ENCODE assay signal across 15 cellular contexts in genomic region chr11:1518301-1518700, GRCh38. TPM values are rescaled to one million over a fixed set of nuclear protein-coding genes. Genes with fewer than 3 reads are reported as not detected.
DNase-seq lines count a peak whose midpoint lies in the region; ATAC-seq and TF ChIP-seq lines count a peak whose summit lies in the region.
"Had no signal": no experiment of that assay in that cellular context is flagged by ENCODE, and none has a peak within 500 bp of the region (broad histone marks: within the 10 kb centered on the region; RNA-seq: fewer than 3 reads in every experiment).

No MANE protein-coding gene starts in this region.

- H3K27ac ChIP-seq in right atrium auricular region = no peak overlapping the region
- H3K27ac ChIP-seq in BLaER1 treated with 17β-estradiol and CSF1 and Interleukin-3, amounts not matched to agents 10 nM and 100 nM = no peak overlapping the region
- no peak overlapping the region for H3K27ac ChIP-seq in spleen

- H3K9ac ChIP-seq in BLaER1 treated with 17β-estradiol and CSF1 and Interleukin-3, amounts not matched to agents 10 nM and 100 nM = no peak overlapping the region

- H3K27me3 ChIP-seq in right atrium auricular region (no peaks in the 10 kb centered on the region), spleen (replicated peaks in 1 of 7) (no peaks in the 10 kb centered on the region)
- H3K27me3 ChIP-seq in BLaER1 treated with 17β-estradiol and CSF1 and Interleukin-3, amounts not matched to agents 10 nM and 100 nM = peaks cover 0 to 4% (median 0%) of the 10 kb centered on the region in 11 experiments; a peak in 2 of 22 replicates

- CTCF ChIA-PET in activated CD8-positive, alpha-beta memory T cell treated with anti-CD3 and anti-CD28 coated beads, Interleukin-2, amount 10 ng/mL, durations not matched to agents 7 days and 5 days (lab: Charles Lee) = no interaction called here

- no peak overlapping the region for H3K4me3 Mint-ChIP-seq in activated CD8-positive, alpha-beta memory T cell treated with anti-CD3 and anti-CD28 coated beads, Interleukin-2, amount 10 ng/mL, durations not matched to agents 7 days and 5 days
- H3K4me3 Mint-ChIP-seq: CD4-positive, alpha-beta T cell; HFFc6 had no signal

- peak overlapping the region; percentile 7 to 94 (median 67); a peak in 14 of 22 replicates for H3K4me2 ChIP-seq in BLaER1 treated with 17β-estradiol and CSF1 and Interleukin-3, amounts not matched to agents 10 nM and 100 nM

- peaks cover 1% of the 10 kb centered on the region for H3K36me3 Mint-ChIP-seq in activated CD8-positive, alpha-beta memory T cell treated with anti-CD3 and anti-CD28 coated beads, Interleukin-2, amount 10 ng/mL, durations not matched to agents 7 days and 5 days

- WGBS in spleen, 5 donors = 93 to 97% (median 94%) methylated on average over 23 of the region's 23 CpGs

- TF ChIP-seq POLR2A in spleen (IDR thresholded peaks at IDR 0.05) = no peak

- no peak overlapping the region for H3K4me3 ChIP-seq in right atrium auricular region
- no peak overlapping the region for H3K4me3 ChIP-seq in BLaER1 treated with 17β-estradiol and CSF1 and Interleukin-3, amounts not matched to agents 10 nM and 100 nM
- no peak overlapping the region for H3K4me3 ChIP-seq in spleen
- H3K4me3 ChIP-seq: GM12878 had no signal

- ATAC-seq in left cardiac atrium = no peak
- no peak for ATAC-seq in left ventricle myocardium superior
- no peak for ATAC-seq in activated CD8-positive, alpha-beta memory T cell treated with anti-CD3 and anti-CD28 coated beads, Interleukin-2, amount 10 ng/mL, durations not matched to agents 7 days and 5 days
- ATAC-seq: GM12878 had no signal

- DNase-seq in left cardiac atrium (peak; percentile 17), right atrium auricular region (ENCODE audit: low spot score) (no peak), left ventricle myocardium superior (peak; percentile 23), spleen (peak; percentile 67), COLO829 (ENCODE audit: low spot score) (no peak)
- DNase-seq in activated CD8-positive, alpha-beta memory T cell treated with anti-CD3 and anti-CD28 coated beads, Interleukin-2, amount 10 ng/mL, durations not matched to agents 7 days and 5 days = no peak
- DNase-seq: 8988T; AML-193; C1 segment of cervical spinal cord; CD4-positive, alpha-beta T cell; DMS79; HCEC 1CT; HFFc6 had no signal

- H3K9me3 ChIP-seq in right atrium auricular region (no peaks in the 10 kb centered on the region), spleen (no peaks in the 10 kb centered on the region)
- H3K9me3 ChIP-seq in BLaER1 treated with 17β-estradiol and CSF1 and Interleukin-3, amounts not matched to agents 10 nM and 100 nM (replicated peaks in 1 of 11) = no peaks in the 10 kb centered on the region

- H4K20me1 ChIP-seq in BLaER1 treated with 17β-estradiol and CSF1 and Interleukin-3, amounts not matched to agents 10 nM and 100 nM = peaks cover 100% of the 10 kb centered on the region in 11 experiments

- H3K9me3 Mint-ChIP-seq in activated CD8-positive, alpha-beta memory T cell treated with anti-CD3 and anti-CD28 coated beads, Interleukin-2, amount 10 ng/mL, durations not matched to agents 7 days and 5 days (ENCODE audit: low read depth) = no peaks in the 10 kb centered on the region
- H3K9me3 Mint-ChIP-seq: CD4-positive, alpha-beta T cell; HFFc6 had no signal

- peaks cover 8% of the 10 kb centered on the region for H3K4me1 Mint-ChIP-seq in activated CD8-positive, alpha-beta memory T cell treated with anti-CD3 and anti-CD28 coated beads, Interleukin-2, amount 10 ng/mL, durations not matched to agents 7 days and 5 days

- TF ChIP-seq CTCF in right atrium auricular region (IDR thresholded peaks at IDR 0.05) (no peak), spleen (IDR thresholded peaks at IDR 0.05 in 8 of 11, conservative IDR thresholded peaks at IDR 0.05 in 3 of 11) (no peak)

- intact Hi-C loops in left cardiac atrium (cut with DNase I) = loop anchor here in 1 of 2 donors (10.0 kb wide), 2 partner anchors 64 to 184 kb away; no protein-coding TSS in a partner anchor
- intact Hi-C loops in left ventricle myocardium superior (cut with micrococcal nuclease) = no loop called here
- intact Hi-C loops in spleen (cut with DNase I; ENCODE audit: low total_unique reads) = loop anchor here (5.0 kb wide), 1 partner anchor 316 kb away; no protein-coding TSS in a partner anchor

- H3K36me3 ChIP-seq in right atrium auricular region (no peaks in the 10 kb centered on the region), spleen (peaks cover 0 to 15% (median 0%) of the 10 kb centered on the region in 6 donors)
- H3K36me3 ChIP-seq in BLaER1 treated with 17β-estradiol and CSF1 and Interleukin-3, amounts not matched to agents 10 nM and 100 nM = peaks cover 0 to 16% (median 0%) of the 10 kb centered on the region in 11 experiments; a peak in 1 of 22 replicates

- no peak overlapping the region for H3K27ac Mint-ChIP-seq in activated CD8-positive, alpha-beta memory T cell treated with anti-CD3 and anti-CD28 coated beads, Interleukin-2, amount 10 ng/mL, durations not matched to agents 7 days and 5 days
- H3K27ac Mint-ChIP-seq: HFFc6 had no signal

- H3K27me3 Mint-ChIP-seq in activated CD8-positive, alpha-beta memory T cell treated with anti-CD3 and anti-CD28 coated beads, Interleukin-2, amount 10 ng/mL, durations not matched to agents 7 days and 5 days = no peaks in the 10 kb centered on the region
- H3K27me3 Mint-ChIP-seq: CD4-positive, alpha-beta T cell had no signal

- peaks cover 0 to 82% of the 10 kb centered on the region in 2 donors for H3K4me1 ChIP-seq in right atrium auricular region
- H3K4me1 ChIP-seq in BLaER1 treated with 17β-estradiol and CSF1 and Interleukin-3, amounts not matched to agents 10 nM and 100 nM = peaks cover 81 to 100% (median 100%) of the 10 kb centered on the region in 10 experiments
- H3K4me1 ChIP-seq in spleen = peaks cover 34 to 98% (median 75%) of the 10 kb centered on the region in 6 donors

RNA-seq across cellular contexts. Expression of gene MOB2, which starts 31.7 kb away (rescaled TPM):
- total RNA-seq in left cardiac atrium = 10 to 100 TPM; 36.6 to 44.0 TPM
- total RNA-seq in right atrium auricular region = 10 to 100 TPM; 22.0 to 27.9 TPM
- 52.8 TPM for total RNA-seq in left ventricle myocardium superior
- 10 to 100 TPM; 28.1 to 49.8 (median 42.3) TPM for total RNA-seq in spleen
- 10 to 100 TPM; 30.5 to 51.5 (median 32.6) TPM for polyA plus RNA-seq in spleen
- 10 to 100 TPM; 34.1 to 34.7 TPM for total RNA-seq in activated CD8-positive, alpha-beta memory T cell treated with anti-CD3 and anti-CD28 coated beads, Interleukin-2, amount 10 ng/mL, durations not matched to agents 7 days and 5 days

RNA-seq across cellular contexts. Expression of gene DUSP8, which starts 53.8 kb away (rescaled TPM):
- total RNA-seq in left cardiac atrium = 10 to 100 TPM in 1 of 2 donors, 1 to 10 TPM in 1; 9.0 to 21.7 TPM
- total RNA-seq in right atrium auricular region = 10 to 100 TPM in 1 of 2 donors, 1 to 10 TPM in 1; 4.4 to 24.5 TPM
- 7.7 TPM for total RNA-seq in left ventricle myocardium superior
- 10 to 100 TPM in 1 of 7 donors, 1 to 10 TPM in 6; 1.4 to 18.4 (median 3.1) TPM for total RNA-seq in spleen
- polyA plus RNA-seq in spleen = 1 to 10 TPM in 1 of 3 donors, under 1 TPM in 2; 0.38 to 3.2 (median 0.87) TPM
- total RNA-seq in activated CD8-positive, alpha-beta memory T cell treated with anti-CD3 and anti-CD28 coated beads, Interleukin-2, amount 10 ng/mL, durations not matched to agents 7 days and 5 days = 1 to 10 TPM in 1 of 2 experiments, under 1 TPM in 1; 0.50 to 1.1 TPM

Comparison
In these comparisons a context has a peak if more than half of its experiments do, and no peak if none do; other contexts are left out.
1. DNase-seq: peak in left cardiac atrium (single experiment), left ventricle myocardium superior (single experiment) and spleen (single experiment); none in right atrium auricular region (single experiment), COLO829 (single experiment) and activated CD8-positive, alpha-beta memory T cell treated with anti-CD3 and anti-CD28 coated beads, Interleukin-2, amount 10 ng/mL, durations not matched to agents 7 days and 5 days (single experiment).